In genomic region chr6:143107440-143107839, GRCh38 we compare ENCODE assay signal across 19 cellular contexts. TPM values are rescaled to one million over a fixed set of nuclear protein-coding genes. Genes with fewer than 3 reads are reported as not detected.
A peak's percentile ranks its signal among the peaks of the same experiment; 100 is the strongest.
DNase-seq lines count a peak whose midpoint lies in the region; ATAC-seq and TF ChIP-seq lines count a peak whose summit lies in the region.
"Had no signal": no experiment of that assay in that cellular context is flagged by ENCODE, and none has a peak within 500 bp of the region (broad histone marks: within the 10 kb centered on the region; RNA-seq: fewer than 3 reads in every experiment).

No MANE protein-coding gene starts in this region.

- no peak overlapping the region for H4K8ac ChIP-seq in mesenchymal stem cell (ENCODE audit: low read length)

- no peak for DNase-seq in left ventricle myocardium inferior
- DNase-seq in Right ventricle myocardium inferior (ENCODE audit: missing footprints) = no peak
- peak; percentile 26 for DNase-seq in fibroblast of peridontal ligament (ENCODE audit: extremely low read depth)
- peak; percentile 36 for DNase-seq in mesenchymal stem cell
- no peak for DNase-seq in testis
- no peak for DNase-seq in NCI-H345 treated with DMSO at 0.1 percent for 48 hours (lab: John Stamatoyannopoulos, UW; ENCODE audit: unreplicated experiment)
- DNase-seq: COR-L47, DMS153, KG1, MG63, NCI-H1092 treated with DMSO at 0.1 percent for 48 hours, NCI-H1694 treated with DMSO at 0.1 percent for 48 hours, NCI-H446 treated with DMSO at 0.1 percent for 48 hours, NCI-H774 had no signal

- H3K27ac ChIP-seq in left ventricle myocardium inferior (replicated peaks) (peak overlapping the region; percentile 3), mesenchymal stem cell (ENCODE audit: low read length, poor library complexity, severe bottlenecking) (no peak overlapping the region), testis (peak overlapping the region; percentile 6 to 58)
- H3K27ac ChIP-seq: C4-2B, HL-60 had no signal

- H3K4me2 ChIP-seq in mesenchymal stem cell (ENCODE audit: low read length, poor library complexity, severe bottlenecking) = no peak overlapping the region

- H3K4me1 ChIP-seq in left ventricle myocardium inferior = peaks cover 23% of the 10 kb centered on the region
- peaks cover 1% of the 10 kb centered on the region for H3K4me1 ChIP-seq in mesenchymal stem cell (ENCODE audit: control insufficient read depth, insufficient read depth, low read depth, low read length)
- H3K4me1 ChIP-seq in testis = no peaks in the 10 kb centered on the region

- H3K4ac ChIP-seq in mesenchymal stem cell (ENCODE audit: low read depth in 1 of 2, low read length in 2 of 2) = no peak overlapping the region

- no peak for ATAC-seq in Right ventricle myocardium inferior
- no peak for ATAC-seq in GM19452 (IDR thresholded peaks at IDR 0.05; ENCODE audit: unreplicated experiment)
- no peak for ATAC-seq in HG03139 (IDR thresholded peaks at IDR 0.05; ENCODE audit: unreplicated experiment)
- ATAC-seq: HCT116 had no signal

- H2BK5ac ChIP-seq in mesenchymal stem cell (ENCODE audit: low read depth, low read length, poor library complexity, severe bottlenecking) = no peak overlapping the region

- no peak for TF ChIP-seq CTCF in left ventricle myocardium inferior (IDR thresholded peaks at IDR 0.05; ENCODE audit: borderline replicate concordance)
- TF ChIP-seq CTCF in testis (IDR thresholded peaks at IDR 0.05) = no peak

- no CpG with 5 or more reads among the region's 2 CpGs for WGBS in mesenchymal stem cell
- 58 to 60% methylated on average over 2 of the region's 2 CpGs for WGBS in testis, 2 donors

- H3K9me3 ChIP-seq in left ventricle myocardium inferior (replicated peaks) = no peaks in the 10 kb centered on the region
- H3K9me3 ChIP-seq in mesenchymal stem cell (ENCODE audit: control insufficient read depth, low read length) = no peaks in the 10 kb centered on the region
- H3K9me3 ChIP-seq in testis = no peaks in the 10 kb centered on the region
- H3K9me3 ChIP-seq: MG63 had no signal

- H2BK120ac ChIP-seq in mesenchymal stem cell (ENCODE audit: low read depth, low read length) = no peak overlapping the region

- H3K27me3 ChIP-seq in left ventricle myocardium inferior (ENCODE audit: low read depth) = no peaks in the 10 kb centered on the region
- H3K27me3 ChIP-seq in mesenchymal stem cell (ENCODE audit: control insufficient read depth in 1 of 2, insufficient read depth in 1 of 2, low read length in 2 of 2) = no peaks in the 10 kb centered on the region
- H3K27me3 ChIP-seq in testis = no peaks in the 10 kb centered on the region
- H3K27me3 ChIP-seq: MG63 had no signal

- H3K79me1 ChIP-seq in mesenchymal stem cell (replicated peaks; ENCODE audit: low read length, poor library complexity, severe bottlenecking) = peaks cover 4% of the 10 kb centered on the region

- no peak overlapping the region for H2AK5ac ChIP-seq in mesenchymal stem cell (ENCODE audit: low read length, severe bottlenecking)

- H3K18ac ChIP-seq in mesenchymal stem cell (ENCODE audit: low read depth in 1 of 2, low read length in 2 of 2) = no peak overlapping the region

- H3K9ac ChIP-seq in mesenchymal stem cell (ENCODE audit: low read length) = no peak overlapping the region

- no peak overlapping the region for H2BK12ac ChIP-seq in mesenchymal stem cell (ENCODE audit: low read length in 2 of 2)

- no peak overlapping the region for H2BK15ac ChIP-seq in mesenchymal stem cell (ENCODE audit: low read depth, poor library complexity, severe bottlenecking)

- H3K4me3 ChIP-seq in left ventricle myocardium inferior (no peak overlapping the region), mesenchymal stem cell (ENCODE audit: insufficient read depth in 1 of 2, low read depth in 1 of 2, low read length in 2 of 2) (no peak overlapping the region), testis (no peak overlapping the region)
- H3K4me3 ChIP-seq: MG63 had no signal

- H3K14ac ChIP-seq in mesenchymal stem cell (ENCODE audit: low read length in 2 of 2) = no peak overlapping the region

- intact Hi-C loops in left ventricle myocardium inferior (cut with micrococcal nuclease) = no loop called here
- intact Hi-C loops in Right ventricle myocardium inferior (cut with DNase I) = no loop called here
- intact Hi-C loops in testis (cut with DNase I; ENCODE audit: low total_unique reads) = no loop called here

- H2AFZ ChIP-seq in mesenchymal stem cell (ENCODE audit: low read depth, low read length) = no peak overlapping the region

- H3K36me3 ChIP-seq in left ventricle myocardium inferior = no peaks in the 10 kb centered on the region
- no peaks in the 10 kb centered on the region for H3K36me3 ChIP-seq in mesenchymal stem cell (ENCODE audit: control insufficient read depth in 1 of 2, insufficient read depth in 2 of 2, low read depth in 1 of 2, low read length in 2 of 2)
- no peaks in the 10 kb centered on the region for H3K36me3 ChIP-seq in testis (ENCODE audit: low read depth, missing control alignments)
- H3K36me3 ChIP-seq: MG63 had no signal

- H3K23ac ChIP-seq in mesenchymal stem cell (ENCODE audit: low read length in 2 of 2) = no peak overlapping the region

- no peak for TF ChIP-seq POLR2A in testis (IDR thresholded peaks at IDR 0.05)

- no peak overlapping the region for H4K91ac ChIP-seq in mesenchymal stem cell (ENCODE audit: low read length)

RNA-seq across cellular contexts. Expression of gene AIG1, which starts 46.8 kb away (rescaled TPM):
- 76.5 TPM for total RNA-seq in left ventricle myocardium inferior
- 71.6 TPM for total RNA-seq in Right ventricle myocardium inferior
- 35.6 TPM for polyA plus RNA-seq in mesenchymal stem cell (2013, experiment 1 of 2)
- 37.8 TPM for polyA plus RNA-seq in mesenchymal stem cell (2013, experiment 2 of 2)
- total RNA-seq in testis = 10 to 100 TPM; 50.7 to 57.9 TPM
- 39.6 TPM for polyA plus RNA-seq in testis (ENCODE audit: insufficient read depth, low read depth, low replicate concordance)

Comparison
In these comparisons a context has a peak if more than half of its experiments do, and no peak if none do; other contexts are left out.
1. DNase-seq: peak in fibroblast of peridontal ligament (single experiment) and mesenchymal stem cell (single experiment); none in left ventricle myocardium inferior (single experiment), Right ventricle myocardium inferior (single experiment), testis (single experiment) and NCI-H345 treated with DMSO at 0.1 percent for 48 hours (single experiment).